ENCODE assay signal across 15 cellular contexts in the genomic region with DNA sequence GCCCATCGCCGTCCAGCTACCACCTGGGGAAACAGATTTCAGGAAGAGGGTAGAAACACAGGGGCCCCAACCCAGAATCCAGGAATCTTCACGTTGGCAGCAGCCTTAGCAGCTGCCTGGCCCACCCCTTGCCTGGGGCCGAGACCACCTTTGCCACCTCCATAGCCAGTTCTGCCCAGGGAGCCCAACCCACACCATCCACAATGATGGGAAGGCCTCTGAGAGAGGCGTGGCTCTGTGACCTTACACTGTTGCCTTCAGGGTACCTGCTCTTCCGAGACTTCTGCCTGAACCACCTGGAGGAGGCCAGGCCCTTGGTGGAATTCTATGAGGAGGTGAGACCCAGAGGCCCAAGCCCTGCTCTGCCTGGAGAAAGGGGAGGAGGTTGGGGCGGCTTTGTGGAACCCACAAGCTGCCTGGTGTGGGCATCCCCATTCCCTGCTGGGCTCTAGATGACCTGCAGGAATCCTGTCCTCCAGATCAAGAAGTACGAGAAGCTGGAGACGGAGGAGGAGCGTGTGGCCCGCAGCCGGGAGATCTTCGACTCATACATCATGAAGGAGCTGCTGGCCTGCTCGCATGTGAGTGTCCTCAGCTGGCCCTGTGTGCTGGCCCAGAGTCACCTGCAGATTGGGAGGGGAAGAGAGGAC. TPM values are rescaled to one million over a fixed set of nuclear protein-coding genes. Genes with fewer than 3 reads are reported as not detected.
A peak's percentile ranks its signal among the peaks of the same experiment; 100 is the strongest.
DNase-seq lines count a peak whose midpoint lies in the region; ATAC-seq and TF ChIP-seq lines count a peak whose summit lies in the region.
"Had no signal": no experiment of that assay in that cellular context is flagged by ENCODE, and none has a peak within 500 bp of the region (broad histone marks: within the 10 kb centered on the region; RNA-seq: fewer than 3 reads in every experiment).

No MANE protein-coding gene starts in this region.

- H3K4me1 Mint-ChIP-seq in activated T-helper 1 cell treated with anti-CD3 and anti-CD28 coated beads, Interleukin-12 subunit alpha, Interleukin-12 subunit beta, Interleukin-2, Interleukin-4 antibody, amounts not matched to agents 30 ng/mL and 10 ng/mL and 1 ng/mL, durations not matched to agents 14 hours and 24 hours and 36 hours (ENCODE audit: low read depth): peaks cover 44% of the 10 kb centered on the region

- H3K9me3 Mint-ChIP-seq in activated T-helper 1 cell treated with anti-CD3 and anti-CD28 coated beads, Interleukin-12 subunit alpha, Interleukin-12 subunit beta, Interleukin-2, Interleukin-4 antibody, amounts not matched to agents 30 ng/mL and 10 ng/mL and 1 ng/mL, durations not matched to agents 14 hours and 24 hours and 36 hours: no peaks in the 10 kb centered on the region

- peak overlapping the region in 1 of 2 donors; percentile 100 for H3K27ac ChIP-seq in left lung
- peak overlapping the region; percentile 91 for H3K27ac ChIP-seq in suprapubic skin
- H3K27ac ChIP-seq: brain microvascular endothelial cell had no signal

- no peak for ATAC-seq in left lung

- peaks cover 37% of the 10 kb centered on the region for H3K36me3 Mint-ChIP-seq in activated T-helper 1 cell treated with anti-CD3 and anti-CD28 coated beads, Interleukin-12 subunit alpha, Interleukin-12 subunit beta, Interleukin-2, Interleukin-4 antibody, amounts not matched to agents 30 ng/mL and 10 ng/mL and 1 ng/mL, durations not matched to agents 14 hours and 24 hours and 36 hours (ENCODE audit: low read depth)

- no peaks in the 10 kb centered on the region for H3K9me3 ChIP-seq in left lung
- H3K9me3 ChIP-seq in suprapubic skin: no peaks in the 10 kb centered on the region
- H3K9me3 ChIP-seq: ovary had no signal

- peak overlapping the region; percentile 96 for H3K27ac Mint-ChIP-seq in activated T-helper 1 cell treated with anti-CD3 and anti-CD28 coated beads, Interleukin-12 subunit alpha, Interleukin-12 subunit beta, Interleukin-2, Interleukin-4 antibody, amounts not matched to agents 30 ng/mL and 10 ng/mL and 1 ng/mL, durations not matched to agents 14 hours and 24 hours and 36 hours

- peak; percentile 59 for DNase-seq in activated effector memory CD4-positive, alpha-beta T cell treated with anti-CD3 and anti-CD28 coated beads, Interleukin-2, amount 50 U/mL, for 16 hours
- DNase-seq in activated effector memory CD4-positive, alpha-beta T cell treated with Interleukin-2 at 50 U/mL for 16 hours: no peak
- DNase-seq in activated T-helper 1 cell treated with anti-CD3 and anti-CD28 coated beads, Interleukin-12 subunit alpha, Interleukin-12 subunit beta, Interleukin-2, Interleukin-4 antibody, amounts not matched to agents 30 ng/mL and 10 ng/mL and 1 ng/mL, durations not matched to agents 14 hours and 24 hours and 36 hours (ENCODE audit: low spot score): no peak
- DNase-seq in left lung (peak; percentile 34 to 54), suprapubic skin (ENCODE audit: low spot score in 2 of 2) (peak in 1 of 2 donors; percentile 60), NCI-H187 treated with DMSO at 0.1 percent for 48 hours (lab: John Stamatoyannopoulos, UW) (no peak), glomerular visceral epithelial cell (ENCODE audit: extremely low spot score) (no peak)
- DNase-seq in activated T-cell treated with anti-CD3 and anti-CD28 coated beads, Interleukin-2, amount 50 U/mL, for 48 hours: no peak
- DNase-seq: activated CD4-positive, alpha-beta T cell treated with anti-CD3 and anti-CD28 coated beads, Interleukin-2, amount 50 U/mL, for 1 hour; brain microvascular endothelial cell; GF-D8; KBM-7; NCI-H2227 treated with DMSO at 0.1 percent for 48 hours; SHP77 treated with DMSO at 0.1 percent for 48 hours had no signal

- peak overlapping the region; percentile 62 for H3K4me3 Mint-ChIP-seq in activated T-helper 1 cell treated with anti-CD3 and anti-CD28 coated beads, Interleukin-12 subunit alpha, Interleukin-12 subunit beta, Interleukin-2, Interleukin-4 antibody, amounts not matched to agents 30 ng/mL and 10 ng/mL and 1 ng/mL, durations not matched to agents 14 hours and 24 hours and 36 hours

- H3K4me3 ChIP-seq in left lung (no peak overlapping the region), suprapubic skin (no peak overlapping the region)
- H3K4me3 ChIP-seq: ovary had no signal

- intact Hi-C loops in activated T-helper 1 cell treated with anti-CD3 and anti-CD28 coated beads, Interleukin-12 subunit alpha, Interleukin-12 subunit beta, Interleukin-2, Interleukin-4 antibody, amounts not matched to agents 30 ng/mL and 10 ng/mL and 1 ng/mL, durations not matched to agents 14 hours and 24 hours and 36 hours (cut with micrococcal nuclease): no loop called here
- intact Hi-C loops in left lung (cut with DNase I): no loop called here

- H3K4me1 ChIP-seq in left lung: peaks cover 42 to 99% of the 10 kb centered on the region in 2 donors
- peaks cover 55% of the 10 kb centered on the region for H3K4me1 ChIP-seq in suprapubic skin

- TF ChIP-seq POLR2A in suprapubic skin (IDR thresholded peaks at IDR 0.05): no peak

- TF ChIP-seq EP300 in suprapubic skin (IDR thresholded peaks at IDR 0.05): no peak

- 95% methylated on average over 8 of the region's 14 CpGs for WGBS in suprapubic skin

- H3K27me3 ChIP-seq in left lung (no peaks in the 10 kb centered on the region), suprapubic skin (no peaks in the 10 kb centered on the region)
- H3K27me3 ChIP-seq: brain microvascular endothelial cell, ovary had no signal

- H3K36me3 ChIP-seq in left lung (peaks cover 0 to 67% of the 10 kb centered on the region in 2 donors), suprapubic skin (peaks cover 54% of the 10 kb centered on the region)
- H3K36me3 ChIP-seq: ovary had no signal

- TF ChIP-seq CTCF in left lung (IDR thresholded peaks at IDR 0.05) (no peak), suprapubic skin (IDR thresholded peaks at IDR 0.05) (no peak)

- H3K27me3 Mint-ChIP-seq in activated T-helper 1 cell treated with anti-CD3 and anti-CD28 coated beads, Interleukin-12 subunit alpha, Interleukin-12 subunit beta, Interleukin-2, Interleukin-4 antibody, amounts not matched to agents 30 ng/mL and 10 ng/mL and 1 ng/mL, durations not matched to agents 14 hours and 24 hours and 36 hours (ENCODE audit: insufficient read depth): no peaks in the 10 kb centered on the region

RNA-seq across cellular contexts. Expression of a gene that starts 10.0 kb away (rescaled TPM):
- 124 and 129 TPM in 2 replicates for total RNA-seq in activated T-helper 1 cell treated with anti-CD3 and anti-CD28 coated beads, Interleukin-12 subunit alpha, Interleukin-12 subunit beta, Interleukin-2, Interleukin-4 antibody, amounts not matched to agents 30 ng/mL and 10 ng/mL and 1 ng/mL, durations not matched to agents 14 hours and 24 hours and 36 hours
- total RNA-seq in left lung (10 to 100 TPM; 48.0 to 81.2 TPM), suprapubic skin (100 to 1,000 TPM in 1 of 4 donors, 10 to 100 TPM in 3; 55.7 to 154 (median 77.2) TPM)

RNA-seq across cellular contexts. Expression of a gene that starts 12.8 kb away (rescaled TPM):
- total RNA-seq in activated T-helper 1 cell treated with anti-CD3 and anti-CD28 coated beads, Interleukin-12 subunit alpha, Interleukin-12 subunit beta, Interleukin-2, Interleukin-4 antibody, amounts not matched to agents 30 ng/mL and 10 ng/mL and 1 ng/mL, durations not matched to agents 14 hours and 24 hours and 36 hours: 249 and 250 TPM in 2 replicates
- 100 to 1,000 TPM in 1 of 2 donors, 10 to 100 TPM in 1; 55.2 to 118 TPM for total RNA-seq in left lung
- total RNA-seq in suprapubic skin: 100 to 1,000 TPM in 2 of 4 donors, 10 to 100 TPM in 2; 84.3 to 157 (median 105) TPM

RNA-seq across cellular contexts. Expression of a gene that starts 24.3 kb away (rescaled TPM):
- total RNA-seq in activated T-helper 1 cell treated with anti-CD3 and anti-CD28 coated beads, Interleukin-12 subunit alpha, Interleukin-12 subunit beta, Interleukin-2, Interleukin-4 antibody, amounts not matched to agents 30 ng/mL and 10 ng/mL and 1 ng/mL, durations not matched to agents 14 hours and 24 hours and 36 hours: 9.2 and 9.4 TPM in 2 replicates
- total RNA-seq in left lung (10 to 100 TPM; 28.7 to 44.9 TPM), suprapubic skin (100 to 1,000 TPM in 1 of 4 donors, 10 to 100 TPM in 3; 49.4 to 107 (median 63.9) TPM)

Comparison
In these comparisons a context has a peak if more than half of its experiments do, and no peak if none do; other contexts are left out.
1. DNase-seq: peak in activated effector memory CD4-positive, alpha-beta T cell treated with anti-CD3 and anti-CD28 coated beads, Interleukin-2, amount 50 U/mL, for 16 hours (single experiment) and left lung (2 of 2); none in activated effector memory CD4-positive, alpha-beta T cell treated with Interleukin-2 at 50 U/mL for 16 hours (single experiment), activated T-helper 1 cell treated with anti-CD3 and anti-CD28 coated beads, Interleukin-12 subunit alpha, Interleukin-12 subunit beta, Interleukin-2, Interleukin-4 antibody, amounts not matched to agents 30 ng/mL and 10 ng/mL and 1 ng/mL, durations not matched to agents 14 hours and 24 hours and 36 hours (single experiment), NCI-H187 treated with DMSO at 0.1 percent for 48 hours (single experiment), glomerular visceral epithelial cell (single experiment) and activated T-cell treated with anti-CD3 and anti-CD28 coated beads, Interleukin-2, amount 50 U/mL, for 48 hours (0 of 2).